In genomic region chr11:130902380-130902779, GRCh38 we compare ENCODE assay signal across 27 cellular contexts.
"Had no signal": no experiment of that assay in that cellular context is flagged by ENCODE, and none has a peak within 500 bp of the region (broad histone marks: within the 10 kb centered on the region; RNA-seq: fewer than 3 reads in every experiment).

No MANE protein-coding gene starts in this region.

- H3K4me3 ChIP-seq: ascending aorta, SJCRH30, SK-N-MC had no signal

- H3K9ac ChIP-seq: KMS-11 had no signal

- DNase-seq: activated CD4-positive, alpha-beta memory T cell treated with anti-CD3 and anti-CD28 coated beads, Interleukin-2, amount 10 ng/mL, durations not matched to agents 7 days and 5 days; activated CD4-positive, alpha-beta T cell treated with anti-CD3 and anti-CD28 coated beads for 1 hour; activated CD4-positive, alpha-beta T cell treated with anti-CD3 and anti-CD28 coated beads for 48 hours; activated CD4-positive, CD25-positive, alpha-beta regulatory T cell; activated CD8-positive, alpha-beta memory T cell treated with anti-CD3 and anti-CD28 coated beads for 24 hours; activated CD8-positive, alpha-beta memory T cell treated with anti-CD3 and anti-CD28 coated beads, Interleukin-2, amount 10 ng/mL, durations not matched to agents 7 days and 5 days; activated CD8-positive, alpha-beta memory T cell treated with anti-CD3 and anti-CD28 coated beads, Interleukin-2, amount 50 U/mL, for 48 hours; activated gamma-delta T cell; activated naive CD4-positive, alpha-beta T cell treated with Interleukin-2 at 50 U/mL for 16 hours; activated naive CD8-positive, alpha-beta T cell treated with anti-CD3 and anti-CD28 coated beads, Interleukin-2, amount 10 ng/mL, durations not matched to agents 7 days and 5 days; amygdala; MM.1S; MV-4-11; NCI-H1092; NCI-H1436 treated with DMSO at 0.1 percent for 48 hours; NCI-H1694 treated with DMSO at 0.1 percent for 48 hours; NCI-H2029; NCI-H345; NCI-H524 treated with DMSO at 0.1 percent for 48 hours; SHP77; SJCRH30; T1000; WERI-Rb-1 had no signal

- H3K27me3 ChIP-seq: ascending aorta, SJCRH30 had no signal

- H3K27ac ChIP-seq: KMS-11, SJCRH30, SK-N-MC, WERI-Rb-1 had no signal

- H3K4me1 ChIP-seq: SJCRH30 had no signal

- H3K9me3 ChIP-seq: ascending aorta, SJCRH30 had no signal

- ATAC-seq: activated CD8-positive, alpha-beta memory T cell treated with anti-CD3 and anti-CD28 coated beads, Interleukin-2, amount 10 ng/mL, durations not matched to agents 7 days and 5 days; Panc1 had no signal
